In genomic region chr6:130943738-130944137, GRCh38 we compare ENCODE assay signal across 30 cellular contexts.
DNase-seq lines count a peak whose midpoint lies in the region; FAIRE-seq and TF ChIP-seq lines count a peak whose summit lies in the region.
"Had no signal": no experiment of that assay in that cellular context is flagged by ENCODE, and none has a peak within 500 bp of the region (broad histone marks: within the 10 kb centered on the region; RNA-seq: fewer than 3 reads in every experiment).

No MANE protein-coding gene starts in this region.

- peak overlapping the region in 1 of 2 donors; percentile 22 for H3K9ac ChIP-seq in colonic mucosa (ENCODE audit: low read depth in 2 of 2, low read length in 2 of 2)

- H3K4me3 ChIP-seq in Peyer's patch (no peak overlapping the region), colonic mucosa (no peak overlapping the region), Caco-2 (ENCODE audit: low read depth, low read length) (no peak overlapping the region)
- H3K4me3 ChIP-seq: breast epithelium, ovary, PC-9, spleen, upper lobe of left lung had no signal

- POLR2A ChIA-PET in Caco-2 (lab: Charles Lee) = no interaction called here

- peaks cover 36% of the 10 kb centered on the region for H3K4me1 Mint-ChIP-seq in Caco-2 (ENCODE audit: low read depth, unreplicated experiment)
- H3K4me1 Mint-ChIP-seq: activated naive CD4-positive, alpha-beta T cell treated with anti-CD3 and anti-CD28 coated beads, Interleukin-2, amount 50 U/mL, for 24 hours had no signal

- H3K4me1 ChIP-seq in Peyer's patch (peaks cover 0 to 7% (median 0%) of the 10 kb centered on the region in 4 donors), colonic mucosa (no peaks in the 10 kb centered on the region), Caco-2 (peaks cover 13% of the 10 kb centered on the region)
- H3K4me1 ChIP-seq: BE2C had no signal

- TF ChIP-seq POLR2A in Peyer's patch (IDR thresholded peaks at IDR 0.05) (no peak), GM12892 (IDR thresholded peaks at IDR 0.05; ENCODE audit: low read depth, low read length) (no peak)

- no peaks in the 10 kb centered on the region for H3K27me3 ChIP-seq in Peyer's patch
- no peaks in the 10 kb centered on the region for H3K27me3 ChIP-seq in colonic mucosa
- H3K27me3 ChIP-seq in Caco-2 (replicated peaks; ENCODE audit: control insufficient read depth, insufficient read depth, low read length) = no peaks in the 10 kb centered on the region
- H3K27me3 ChIP-seq: BE2C, breast epithelium, ovary, spleen, upper lobe of left lung had no signal

- H3K36me3 ChIP-seq in Peyer's patch (no peaks in the 10 kb centered on the region), colonic mucosa (no peaks in the 10 kb centered on the region), Caco-2 (ENCODE audit: control insufficient read depth, insufficient read depth, low read length) (no peaks in the 10 kb centered on the region)
- H3K36me3 ChIP-seq: BE2C, breast epithelium, ovary, spleen, upper lobe of left lung, WERI-Rb-1 had no signal

- H3K36me3 Mint-ChIP-seq in Caco-2 (ENCODE audit: insufficient read depth, unreplicated experiment) = no peaks in the 10 kb centered on the region

- DNase-seq in Peyer's patch (peak in 2 of 3 donors; percentile 53 to 61), colonic mucosa (peak; percentile 66), midbrain (lab: John Stamatoyannopoulos, UW) (peak; percentile 42), substantia nigra (lab: John Stamatoyannopoulos, UW) (peak in 7 of 49 donors; percentile 9 to 28 (median 17)), SW480 (ENCODE audit: low spot score) (no peak), GM12892 (ENCODE audit: insufficient read length) (no peak), Caco-2 (no peak), A172 (ENCODE audit: low spot score) (no peak)
- DNase-seq: activated CD4-positive, alpha-beta T cell treated with anti-CD3 and anti-CD28 coated beads for 4 hours; activated CD8-positive, alpha-beta T cell treated with anti-CD3 and anti-CD28 coated beads, Interleukin-2, amount 10 ng/mL, durations not matched to agents 7 days and 5 days; BE2C; DMS53; H9; islet precursor cell; MV-4-11; naive thymus-derived CD8-positive, alpha-beta T cell; NCI-H1436; NCI-H2081; NCI-H526 treated with DMSO at 0.1 percent for 48 hours; ovary; SHP77 treated with DMSO at 0.1 percent for 48 hours; spleen; T-helper 9 cell; upper lobe of left lung; WERI-Rb-1 had no signal

- H3K9me3 Mint-ChIP-seq in Caco-2 (ENCODE audit: unreplicated experiment) = no peaks in the 10 kb centered on the region
- H3K9me3 Mint-ChIP-seq: activated naive CD4-positive, alpha-beta T cell treated with anti-CD3 and anti-CD28 coated beads, Interleukin-2, amount 50 U/mL, for 24 hours; activated T-helper 2 cell treated with anti-CD3 and anti-CD28 coated beads, Interferon-gamma antibody, Interleukin-2, Interleukin-4, amounts not matched to agents 10 μg/mL and 5 μg/mL and 100 μg/mL, durations not matched to agents 14 hours and 24 hours and 36 hours; H9 had no signal

- FAIRE-seq in GM12892 (lab: Jason Lieb, UNC) = no peak
- FAIRE-seq: GM12891 had no signal

- H3K4me3 Mint-ChIP-seq in Caco-2 (ENCODE audit: unreplicated experiment) = no peak overlapping the region
- H3K4me3 Mint-ChIP-seq: activated CD8-positive, alpha-beta T cell treated with anti-CD3 and anti-CD28 coated beads, Interleukin-2, amount 10 ng/mL, durations not matched to agents 7 days and 5 days; activated naive CD4-positive, alpha-beta T cell treated with anti-CD3 and anti-CD28 coated beads, Interleukin-2, amount 50 U/mL, for 24 hours; H9; naive thymus-derived CD8-positive, alpha-beta T cell had no signal

- CTCF ChIA-PET in Caco-2 (lab: Charles Lee) = no interaction called here

- H3K27ac ChIP-seq in Peyer's patch = peak overlapping the region in 2 of 4 donors; percentile 10 to 31
- no peak overlapping the region for H3K27ac ChIP-seq in colonic mucosa
- peak overlapping the region; percentile 77 for H3K27ac ChIP-seq in substantia nigra (ENCODE audit: low read depth, low read length, poor library complexity, severe bottlenecking)
- H3K27ac ChIP-seq: breast epithelium, ovary, PC-9, WERI-Rb-1 had no signal

- H3K27ac Mint-ChIP-seq in Caco-2 (ENCODE audit: unreplicated experiment) = no peak overlapping the region
- H3K27ac Mint-ChIP-seq: activated CD8-positive, alpha-beta T cell treated with anti-CD3 and anti-CD28 coated beads, Interleukin-2, amount 10 ng/mL, durations not matched to agents 7 days and 5 days; activated naive CD4-positive, alpha-beta T cell treated with anti-CD3 and anti-CD28 coated beads, Interleukin-2, amount 50 U/mL, for 24 hours; activated T-helper 2 cell treated with anti-CD3 and anti-CD28 coated beads, Interferon-gamma antibody, Interleukin-2, Interleukin-4, amounts not matched to agents 10 μg/mL and 5 μg/mL and 100 μg/mL, durations not matched to agents 14 hours and 24 hours and 36 hours; naive thymus-derived CD8-positive, alpha-beta T cell had no signal

- TF ChIP-seq CTCF in Peyer's patch (IDR thresholded peaks at IDR 0.05) = no peak
- no peak for TF ChIP-seq CTCF in colonic mucosa (IDR thresholded peaks at IDR 0.05)
- no peak for TF ChIP-seq CTCF in Caco-2 (IDR thresholded peaks at IDR 0.05; ENCODE audit: insufficient read depth in 1 of 2, low read depth in 1 of 2, low read length in 1 of 2, severe bottlenecking in 1 of 2, unreplicated experiment in 1 of 2)

- intact Hi-C loops in colonic mucosa (cut with DNase I) (no loop called here), Caco-2 (cut with micrococcal nuclease; ENCODE audit: unreplicated experiment) (no loop called here)

- no peaks in the 10 kb centered on the region for H3K27me3 Mint-ChIP-seq in Caco-2 (ENCODE audit: insufficient read depth, unreplicated experiment)
- H3K27me3 Mint-ChIP-seq: activated naive CD4-positive, alpha-beta T cell treated with anti-CD3 and anti-CD28 coated beads, Interleukin-2, amount 50 U/mL, for 24 hours had no signal

- H3K9me3 ChIP-seq in Peyer's patch (no peaks in the 10 kb centered on the region), colonic mucosa (no peaks in the 10 kb centered on the region), Caco-2 (no peaks in the 10 kb centered on the region)
- H3K9me3 ChIP-seq: BE2C, breast epithelium, ovary, spleen, upper lobe of left lung had no signal

- no TSS peak for BruUV-seq in Caco-2 (replicated peaks; lab: Mats Ljungman, UMichigan)

Comparison
In these comparisons a context has a peak if more than half of its experiments do, and no peak if none do; other contexts are left out.
1. DNase-seq: peak in Peyer's patch (2 of 3), colonic mucosa (single experiment) and midbrain (single experiment); none in SW480 (single experiment), GM12892 (single experiment), Caco-2 (0 of 2) and A172 (single experiment).